8 cellular contexts compared by ENCODE assay signal in genomic region chr6:27126815-27127537, GRCh38.
DNase-seq lines count a peak whose midpoint lies in the region; ATAC-seq and TF ChIP-seq lines count a peak whose summit lies in the region.

No MANE protein-coding gene starts in this region.

- H3K4me3 ChIP-seq in CD4-positive, alpha-beta memory T cell (ENCODE audit: low read length in 2 of 2) = peak overlapping the region; percentile 13 to 34
- peak overlapping the region; percentile 29 for H3K4me3 ChIP-seq in ovary
- H3K4me3 ChIP-seq in transverse colon = peak overlapping the region in 3 of 4 donors; percentile 2 to 34 (median 10)

- intact Hi-C loops in CD4-positive, alpha-beta memory T cell (cut with micrococcal nuclease) = loop anchor here (1.0 kb wide), 3 partner anchors 31 to 669 kb away; no protein-coding TSS in a partner anchor
- intact Hi-C loops in ovary (cut with DNase I) = no loop called here
- intact Hi-C loops in transverse colon (cut with DNase I; ENCODE audit: low total_unique reads) = no loop called here

- H3K27me3 Mint-ChIP-seq in CD4-positive, alpha-beta memory T cell = no peaks in the 10 kb centered on the region

- CTCF ChIA-PET in CD4-positive, alpha-beta memory T cell (lab: Charles Lee; ENCODE audit: partially characterized antibody) = interaction anchor here (0.6 to 3.8 kb wide), 31 partner anchors 9 to 1739 kb away, joined by 3 to 46 read pairs (median 3); partner anchors contain the start of gene ZNF184

- H3K36me3 ChIP-seq in CD4-positive, alpha-beta memory T cell (ENCODE audit: insufficient read depth, low read length) = no peaks in the 10 kb centered on the region
- H3K36me3 ChIP-seq in ovary = no peaks in the 10 kb centered on the region
- H3K36me3 ChIP-seq in transverse colon = no peaks in the 10 kb centered on the region

- TF ChIP-seq POLR2A in ovary (IDR thresholded peaks at IDR 0.05) = no peak
- no peak for TF ChIP-seq POLR2A in transverse colon (IDR thresholded peaks at IDR 0.05)

- no peaks in the 10 kb centered on the region for H3K27me3 ChIP-seq in CD4-positive, alpha-beta memory T cell (ENCODE audit: insufficient read depth, low read length)
- H3K27me3 ChIP-seq in ovary (no peaks in the 10 kb centered on the region), transverse colon (no peaks in the 10 kb centered on the region)

- H3K27ac Mint-ChIP-seq in CD4-positive, alpha-beta memory T cell = peak overlapping the region; percentile 79 to 91 (median 89)

- H3K4me1 Mint-ChIP-seq in CD4-positive, alpha-beta memory T cell = peaks cover 14 to 16% (median 16%) of the 10 kb centered on the region in 4 donors

- H3K9me3 ChIP-seq in CD4-positive, alpha-beta memory T cell (ENCODE audit: control insufficient read depth in 1 of 2, low read length in 2 of 2) = no peaks in the 10 kb centered on the region
- H3K9me3 ChIP-seq in ovary (no peaks in the 10 kb centered on the region), transverse colon (no peaks in the 10 kb centered on the region)

- in situ Hi-C loops in transverse colon (cut with MboI; ENCODE audit: low pct_ligation_motif_present in 1 of 4, low pct_unique_long_range_greater_than_20kb in 1 of 4, low sequenced_read_pairs in 3 of 4) = loop anchor here in 3 of 4 donors (25.0 kb wide), 7 partner anchors 790 to 1090 kb away; a partner anchor contains a TSS

- peak overlapping the region; percentile 71 to 87 (median 80) for H3K4me3 Mint-ChIP-seq in CD4-positive, alpha-beta memory T cell

- peak; percentile 66 to 80 (median 78) for TF ChIP-seq CTCF in ovary (IDR thresholded peaks at IDR 0.05)
- peak; percentile 80 to 85 (median 81) for TF ChIP-seq CTCF in transverse colon (IDR thresholded peaks at IDR 0.05)

- peaks cover 16% of the 10 kb centered on the region for H3K4me1 ChIP-seq in CD4-positive, alpha-beta memory T cell (ENCODE audit: insufficient read depth, low read length)
- H3K4me1 ChIP-seq in ovary (ENCODE audit: insufficient read depth) = no peaks in the 10 kb centered on the region
- H3K4me1 ChIP-seq in transverse colon = peaks cover 0 to 19% (median 7%) of the 10 kb centered on the region in 4 donors

- no peak for TF ChIP-seq EP300 in ovary (IDR thresholded peaks at IDR 0.05)
- TF ChIP-seq EP300 in transverse colon (IDR thresholded peaks at IDR 0.05; ENCODE audit: low read depth) = no peak

- peak overlapping the region; percentile 37 for H3K27ac ChIP-seq in CD4-positive, alpha-beta memory T cell (ENCODE audit: low read depth, low read length)
- peak overlapping the region in 1 of 2 donors; percentile 12 for H3K27ac ChIP-seq in ovary
- peak overlapping the region; percentile 22 to 64 (median 56) for H3K27ac ChIP-seq in transverse colon

- POLR2A ChIA-PET in CD4-positive, alpha-beta memory T cell (lab: Charles Lee; ENCODE audit: partially characterized antibody) = interaction anchor here (0.8 to 12.2 kb wide), 18 partner anchors 13 to 1769 kb away, joined by 3 to 863 read pairs (median 4); partner anchors contain the start of gene ZNF184

- H3K36me3 Mint-ChIP-seq in CD4-positive, alpha-beta memory T cell = no peaks in the 10 kb centered on the region

- peak; percentile 63 for ATAC-seq in GM19397 (IDR thresholded peaks at IDR 0.05; ENCODE audit: unreplicated experiment)

- peak; percentile 78 to 86 (median 83) for DNase-seq in CD4-positive, alpha-beta memory T cell
- DNase-seq in HPDE6-E6E7 (ENCODE audit: extremely low spot score) = peak; percentile 70
- peak; percentile 68 for DNase-seq in SHP77 treated with DMSO at 0.1 percent for 48 hours (lab: John Stamatoyannopoulos, UW)
- DNase-seq in activated gamma-delta T cell treated with anti-CD3 and anti-CD28 coated beads, Interleukin-2, amount 50 U/mL, for 16 hours (ENCODE audit: low read depth) = peak; percentile 76
- DNase-seq in globus pallidus (ENCODE audit: low spot score) = peak; percentile 83
- DNase-seq in ovary = peak; percentile 79 to 91 (median 85)
- DNase-seq in transverse colon = peak; percentile 93

- WGBS in ovary, 3 donors = 16 to 19% (median 17%) methylated on average over 23 of the region's 23 CpGs
- WGBS in transverse colon (ENCODE audit: low coverage in 1 of 2), 2 donors = 17 to 29% methylated on average over 9 to 23 of the region's 23 CpGs

- H3K9me3 Mint-ChIP-seq in CD4-positive, alpha-beta memory T cell = no peaks in the 10 kb centered on the region
